In genomic region chr16:88389191-88389590, GRCh38 we compare ENCODE assay signal across 1 cellular context.
TF ChIP-seq lines count a peak whose summit lies in the region.

No MANE protein-coding gene starts in this region.

TF ChIP-seq in H1, 55 proteins besides CTCF, POLR2A, EP300 and RAD21:
- TF ChIP-seq SP1 (IDR thresholded peaks at IDR 0.05; ENCODE audit: low read depth, low read length): no peak
- no peak for TF ChIP-seq SIX5 (IDR thresholded peaks at IDR 0.05; ENCODE audit: low read depth, low read length)
- TF ChIP-seq CBX5 (IDR thresholded peaks at IDR 0.05; ENCODE audit: low read depth, low read length): no peak
- no peak for TF ChIP-seq POU5F1 (IDR thresholded peaks at IDR 0.05; ENCODE audit: low read depth, low read length)
- TF ChIP-seq, protein P1, sequence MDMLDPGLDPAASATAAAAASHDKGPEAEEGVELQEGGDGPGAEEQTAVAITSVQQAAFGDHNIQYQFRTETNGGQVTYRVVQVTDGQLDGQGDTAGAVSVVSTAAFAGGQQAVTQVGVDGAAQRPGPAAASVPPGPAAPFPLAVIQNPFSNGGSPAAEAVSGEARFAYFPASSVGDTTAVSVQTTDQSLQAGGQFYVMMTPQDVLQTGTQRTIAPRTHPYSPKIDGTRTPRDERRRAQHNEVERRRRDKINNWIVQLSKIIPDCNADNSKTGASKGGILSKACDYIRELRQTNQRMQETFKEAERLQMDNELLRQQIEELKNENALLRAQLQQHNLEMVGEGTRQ (IDR thresholded peaks at IDR 0.05; ENCODE audit: low read length): no peak
- no peak for TF ChIP-seq SP2 (IDR thresholded peaks at IDR 0.05; ENCODE audit: low read length)
- TF ChIP-seq HDAC2 (IDR thresholded peaks at IDR 0.05; ENCODE audit: borderline replicate concordance in 1 of 2, low read depth in 2 of 2, low read length in 2 of 2): no peak
- TF ChIP-seq, protein P2, sequence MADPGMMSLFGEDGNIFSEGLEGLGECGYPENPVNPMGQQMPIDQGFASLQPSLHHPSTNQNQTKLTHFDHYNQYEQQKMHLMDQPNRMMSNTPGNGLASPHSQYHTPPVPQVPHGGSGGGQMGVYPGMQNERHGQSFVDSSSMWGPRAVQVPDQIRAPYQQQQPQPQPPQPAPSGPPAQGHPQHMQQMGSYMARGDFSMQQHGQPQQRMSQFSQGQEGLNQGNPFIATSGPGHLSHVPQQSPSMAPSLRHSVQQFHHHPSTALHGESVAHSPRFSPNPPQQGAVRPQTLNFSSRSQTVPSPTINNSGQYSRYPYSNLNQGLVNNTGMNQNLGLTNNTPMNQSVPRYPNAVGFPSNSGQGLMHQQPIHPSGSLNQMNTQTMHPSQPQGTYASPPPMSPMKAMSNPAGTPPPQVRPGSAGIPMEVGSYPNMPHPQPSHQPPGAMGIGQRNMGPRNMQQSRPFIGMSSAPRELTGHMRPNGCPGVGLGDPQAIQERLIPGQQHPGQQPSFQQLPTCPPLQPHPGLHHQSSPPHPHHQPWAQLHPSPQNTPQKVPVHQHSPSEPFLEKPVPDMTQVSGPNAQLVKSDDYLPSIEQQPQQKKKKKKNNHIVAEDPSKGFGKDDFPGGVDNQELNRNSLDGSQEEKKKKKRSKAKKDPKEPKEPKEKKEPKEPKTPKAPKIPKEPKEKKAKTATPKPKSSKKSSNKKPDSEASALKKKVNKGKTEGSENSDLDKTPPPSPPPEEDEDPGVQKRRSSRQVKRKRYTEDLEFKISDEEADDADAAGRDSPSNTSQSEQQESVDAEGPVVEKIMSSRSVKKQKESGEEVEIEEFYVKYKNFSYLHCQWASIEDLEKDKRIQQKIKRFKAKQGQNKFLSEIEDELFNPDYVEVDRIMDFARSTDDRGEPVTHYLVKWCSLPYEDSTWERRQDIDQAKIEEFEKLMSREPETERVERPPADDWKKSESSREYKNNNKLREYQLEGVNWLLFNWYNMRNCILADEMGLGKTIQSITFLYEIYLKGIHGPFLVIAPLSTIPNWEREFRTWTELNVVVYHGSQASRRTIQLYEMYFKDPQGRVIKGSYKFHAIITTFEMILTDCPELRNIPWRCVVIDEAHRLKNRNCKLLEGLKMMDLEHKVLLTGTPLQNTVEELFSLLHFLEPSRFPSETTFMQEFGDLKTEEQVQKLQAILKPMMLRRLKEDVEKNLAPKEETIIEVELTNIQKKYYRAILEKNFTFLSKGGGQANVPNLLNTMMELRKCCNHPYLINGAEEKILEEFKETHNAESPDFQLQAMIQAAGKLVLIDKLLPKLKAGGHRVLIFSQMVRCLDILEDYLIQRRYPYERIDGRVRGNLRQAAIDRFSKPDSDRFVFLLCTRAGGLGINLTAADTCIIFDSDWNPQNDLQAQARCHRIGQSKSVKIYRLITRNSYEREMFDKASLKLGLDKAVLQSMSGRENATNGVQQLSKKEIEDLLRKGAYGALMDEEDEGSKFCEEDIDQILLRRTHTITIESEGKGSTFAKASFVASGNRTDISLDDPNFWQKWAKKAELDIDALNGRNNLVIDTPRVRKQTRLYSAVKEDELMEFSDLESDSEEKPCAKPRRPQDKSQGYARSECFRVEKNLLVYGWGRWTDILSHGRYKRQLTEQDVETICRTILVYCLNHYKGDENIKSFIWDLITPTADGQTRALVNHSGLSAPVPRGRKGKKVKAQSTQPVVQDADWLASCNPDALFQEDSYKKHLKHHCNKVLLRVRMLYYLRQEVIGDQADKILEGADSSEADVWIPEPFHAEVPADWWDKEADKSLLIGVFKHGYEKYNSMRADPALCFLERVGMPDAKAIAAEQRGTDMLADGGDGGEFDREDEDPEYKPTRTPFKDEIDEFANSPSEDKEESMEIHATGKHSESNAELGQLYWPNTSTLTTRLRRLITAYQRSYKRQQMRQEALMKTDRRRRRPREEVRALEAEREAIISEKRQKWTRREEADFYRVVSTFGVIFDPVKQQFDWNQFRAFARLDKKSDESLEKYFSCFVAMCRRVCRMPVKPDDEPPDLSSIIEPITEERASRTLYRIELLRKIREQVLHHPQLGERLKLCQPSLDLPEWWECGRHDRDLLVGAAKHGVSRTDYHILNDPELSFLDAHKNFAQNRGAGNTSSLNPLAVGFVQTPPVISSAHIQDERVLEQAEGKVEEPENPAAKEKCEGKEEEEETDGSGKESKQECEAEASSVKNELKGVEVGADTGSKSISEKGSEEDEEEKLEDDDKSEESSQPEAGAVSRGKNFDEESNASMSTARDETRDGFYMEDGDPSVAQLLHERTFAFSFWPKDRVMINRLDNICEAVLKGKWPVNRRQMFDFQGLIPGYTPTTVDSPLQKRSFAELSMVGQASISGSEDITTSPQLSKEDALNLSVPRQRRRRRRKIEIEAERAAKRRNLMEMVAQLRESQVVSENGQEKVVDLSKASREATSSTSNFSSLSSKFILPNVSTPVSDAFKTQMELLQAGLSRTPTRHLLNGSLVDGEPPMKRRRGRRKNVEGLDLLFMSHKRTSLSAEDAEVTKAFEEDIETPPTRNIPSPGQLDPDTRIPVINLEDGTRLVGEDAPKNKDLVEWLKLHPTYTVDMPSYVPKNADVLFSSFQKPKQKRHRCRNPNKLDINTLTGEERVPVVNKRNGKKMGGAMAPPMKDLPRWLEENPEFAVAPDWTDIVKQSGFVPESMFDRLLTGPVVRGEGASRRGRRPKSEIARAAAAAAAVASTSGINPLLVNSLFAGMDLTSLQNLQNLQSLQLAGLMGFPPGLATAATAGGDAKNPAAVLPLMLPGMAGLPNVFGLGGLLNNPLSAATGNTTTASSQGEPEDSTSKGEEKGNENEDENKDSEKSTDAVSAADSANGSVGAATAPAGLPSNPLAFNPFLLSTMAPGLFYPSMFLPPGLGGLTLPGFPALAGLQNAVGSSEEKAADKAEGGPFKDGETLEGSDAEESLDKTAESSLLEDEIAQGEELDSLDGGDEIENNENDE (IDR thresholded peaks at IDR 0.05; ENCODE audit: insufficient replicate concordance, low read length): no peak
- TF ChIP-seq BRCA1 (IDR thresholded peaks at IDR 0.05; ENCODE audit: low read depth, low read length): no peak
- TF ChIP-seq CTBP2 (IDR thresholded peaks at IDR 0.05; ENCODE audit: borderline replicate concordance, insufficient read depth, insufficient read length, low read length): no peak
- TF ChIP-seq FOSL1 (IDR thresholded peaks at IDR 0.05; ENCODE audit: insufficient read depth, low read depth, low read length): no peak
- no peak for TF ChIP-seq KDM1A (IDR thresholded peaks at IDR 0.05; ENCODE audit: borderline replicate concordance, low read length)
- no peak for TF ChIP-seq ATF2 (IDR thresholded peaks at IDR 0.05; ENCODE audit: low read length)
- no peak for TF ChIP-seq PHF8 (conservative IDR thresholded peaks at IDR 0.05; ENCODE audit: low read depth, low read length)
- TF ChIP-seq NANOG (IDR thresholded peaks at IDR 0.05; ENCODE audit: insufficient read depth, low read depth, low read length, poor library complexity, severe bottlenecking): no peak
- no peak for TF ChIP-seq NRF1 (IDR thresholded peaks at IDR 0.05; ENCODE audit: low read depth, low read length)
- no peak for TF ChIP-seq ASH2L (IDR thresholded peaks at IDR 0.05; ENCODE audit: low read length)
- no peak for TF ChIP-seq TEAD4 (IDR thresholded peaks at IDR 0.05; ENCODE audit: low read depth, low read length)
- TF ChIP-seq, protein P3, sequence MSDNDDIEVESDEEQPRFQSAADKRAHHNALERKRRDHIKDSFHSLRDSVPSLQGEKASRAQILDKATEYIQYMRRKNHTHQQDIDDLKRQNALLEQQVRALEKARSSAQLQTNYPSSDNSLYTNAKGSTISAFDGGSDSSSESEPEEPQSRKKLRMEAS (IDR thresholded peaks at IDR 0.05): no peak
